ENCODE assay signal across 25 cellular contexts in the genomic region with DNA sequence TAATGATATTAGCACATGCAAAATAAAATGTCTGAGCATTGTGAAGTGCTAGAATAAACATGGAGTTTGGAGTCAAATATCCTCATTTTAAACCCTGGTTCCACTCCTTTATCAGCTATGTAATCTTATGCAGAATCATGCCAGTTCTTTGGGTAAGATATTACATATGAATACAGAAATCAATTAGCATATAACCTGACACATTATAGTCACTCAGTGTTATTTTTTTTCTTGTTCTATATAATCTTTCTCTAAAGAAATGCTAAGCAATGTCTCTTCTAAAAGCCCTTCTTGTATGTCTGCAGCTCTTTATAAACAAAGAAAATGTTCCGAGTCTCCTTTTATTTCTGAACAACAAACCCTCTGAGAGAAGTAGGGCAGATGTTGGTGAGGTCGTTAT. TPM values are rescaled to one million over a fixed set of nuclear protein-coding genes. Genes with fewer than 3 reads are reported as not detected.
DNase-seq lines count a peak whose midpoint lies in the region; ATAC-seq, FAIRE-seq and TF ChIP-seq lines count a peak whose summit lies in the region.
"Had no signal": no experiment of that assay in that cellular context is flagged by ENCODE, and none has a peak within 500 bp of the region (broad histone marks: within the 10 kb centered on the region; RNA-seq: fewer than 3 reads in every experiment).

No MANE protein-coding gene starts in this region.

- ATAC-seq in HG03442 (IDR thresholded peaks at IDR 0.05; ENCODE audit: unreplicated experiment), result no peak

- H3K4me2 ChIP-seq in neural cell (ENCODE audit: low read length), result no peak overlapping the region
- H3K4me2 ChIP-seq: BLaER1 had no signal

- peak; percentile 9 for DNase-seq in NCI-H526 treated with DMSO at 0.1 percent for 48 hours (lab: John Stamatoyannopoulos, UW)
- no peak for DNase-seq in NCI-H526 (lab: John Stamatoyannopoulos, UW)
- DNase-seq in GM19239 (ENCODE audit: insufficient read length, low spot score), result no peak
- no peak for DNase-seq in kidney glomerular epithelial cell (lab: John Stamatoyannopoulos, UW)
- DNase-seq: 8988T; ACHN; BE2C; C1 segment of cervical spinal cord; CD4-positive, alpha-beta memory T cell; CD4-positive, CD25-positive, alpha-beta regulatory T cell; CD8-positive, alpha-beta memory T cell; COR-L47; DMS 273 treated with DMSO at 0.1 percent for 48 hours; DMS153; DMS53; DMS79; DND-41; EL; GDM1 had no signal

- FAIRE-seq in GM19239 (lab: Jason Lieb, UNC), result peak; percentile 31
- FAIRE-seq: A204.1 had no signal

- no peaks in the 10 kb centered on the region for H3K36me3 ChIP-seq in neural cell (ENCODE audit: insufficient read depth, low read length)
- H3K36me3 ChIP-seq: BE2C, BLaER1 had no signal

- peak overlapping the region; percentile 49 for H3K27ac ChIP-seq in neural cell (ENCODE audit: low read length)
- H3K27ac ChIP-seq: BLaER1 had no signal

- no peak overlapping the region for H2AFZ ChIP-seq in neural cell (ENCODE audit: low read depth, low read length)

- H4K20me1 ChIP-seq in neural cell (ENCODE audit: insufficient read depth), result no peaks in the 10 kb centered on the region
- H4K20me1 ChIP-seq: BLaER1 had no signal

- peak overlapping the region; percentile 4 for H3K4me3 ChIP-seq in neural cell (ENCODE audit: low read length)
- H3K4me3 ChIP-seq: BLaER1 had no signal

- H3K9ac ChIP-seq in neural cell (ENCODE audit: low read length), result no peak overlapping the region
- H3K9ac ChIP-seq: BLaER1 had no signal

- H3K27me3 ChIP-seq in neural cell (ENCODE audit: insufficient read depth, low read depth, low read length), result no peaks in the 10 kb centered on the region
- H3K27me3 ChIP-seq: BE2C, BLaER1 had no signal

- TF ChIP-seq CTCF in neural cell (IDR thresholded peaks at IDR 0.05; ENCODE audit: poor library complexity, severe bottlenecking), result no peak

- TF ChIP-seq EP300 in neural cell (conservative IDR thresholded peaks at IDR 0.05; ENCODE audit: poor library complexity, severe bottlenecking), result no peak

- H3K79me2 ChIP-seq in neural cell (replicated peaks; ENCODE audit: insufficient read depth, low read length), result no peaks in the 10 kb centered on the region

- H3K9me3 ChIP-seq in neural cell (ENCODE audit: low read length), result no peaks in the 10 kb centered on the region
- H3K9me3 ChIP-seq: BE2C had no signal

- H3F3A ChIP-seq in neural cell (ENCODE audit: insufficient read depth, low read length, poor library complexity, severe bottlenecking), result no peaks in the 10 kb centered on the region

- no peaks in the 10 kb centered on the region for H3K9me2 ChIP-seq in neural cell (ENCODE audit: insufficient read depth, low read length)

- TF ChIP-seq RAD21 in neural cell (conservative IDR thresholded peaks at IDR 0.05), result no peak

TF ChIP-seq in neural cell, 6 proteins besides CTCF, POLR2A, EP300 and RAD21:
- TF ChIP-seq TAF1 (IDR thresholded peaks at IDR 0.05; ENCODE audit: low read depth) (no peak), MXI1 (conservative IDR thresholded peaks at IDR 0.05; ENCODE audit: poor library complexity, severe bottlenecking) (no peak), EZH2 (IDR thresholded peaks at IDR 0.05; ENCODE audit: borderline replicate concordance, insufficient read depth, low read length, poor library complexity, severe bottlenecking) (no peak), POLR2AphosphoS5 (IDR thresholded peaks at IDR 0.05) (no peak), SMC3 (conservative IDR thresholded peaks at IDR 0.05; ENCODE audit: poor library complexity) (no peak)
- TF ChIP-seq, protein P1, sequence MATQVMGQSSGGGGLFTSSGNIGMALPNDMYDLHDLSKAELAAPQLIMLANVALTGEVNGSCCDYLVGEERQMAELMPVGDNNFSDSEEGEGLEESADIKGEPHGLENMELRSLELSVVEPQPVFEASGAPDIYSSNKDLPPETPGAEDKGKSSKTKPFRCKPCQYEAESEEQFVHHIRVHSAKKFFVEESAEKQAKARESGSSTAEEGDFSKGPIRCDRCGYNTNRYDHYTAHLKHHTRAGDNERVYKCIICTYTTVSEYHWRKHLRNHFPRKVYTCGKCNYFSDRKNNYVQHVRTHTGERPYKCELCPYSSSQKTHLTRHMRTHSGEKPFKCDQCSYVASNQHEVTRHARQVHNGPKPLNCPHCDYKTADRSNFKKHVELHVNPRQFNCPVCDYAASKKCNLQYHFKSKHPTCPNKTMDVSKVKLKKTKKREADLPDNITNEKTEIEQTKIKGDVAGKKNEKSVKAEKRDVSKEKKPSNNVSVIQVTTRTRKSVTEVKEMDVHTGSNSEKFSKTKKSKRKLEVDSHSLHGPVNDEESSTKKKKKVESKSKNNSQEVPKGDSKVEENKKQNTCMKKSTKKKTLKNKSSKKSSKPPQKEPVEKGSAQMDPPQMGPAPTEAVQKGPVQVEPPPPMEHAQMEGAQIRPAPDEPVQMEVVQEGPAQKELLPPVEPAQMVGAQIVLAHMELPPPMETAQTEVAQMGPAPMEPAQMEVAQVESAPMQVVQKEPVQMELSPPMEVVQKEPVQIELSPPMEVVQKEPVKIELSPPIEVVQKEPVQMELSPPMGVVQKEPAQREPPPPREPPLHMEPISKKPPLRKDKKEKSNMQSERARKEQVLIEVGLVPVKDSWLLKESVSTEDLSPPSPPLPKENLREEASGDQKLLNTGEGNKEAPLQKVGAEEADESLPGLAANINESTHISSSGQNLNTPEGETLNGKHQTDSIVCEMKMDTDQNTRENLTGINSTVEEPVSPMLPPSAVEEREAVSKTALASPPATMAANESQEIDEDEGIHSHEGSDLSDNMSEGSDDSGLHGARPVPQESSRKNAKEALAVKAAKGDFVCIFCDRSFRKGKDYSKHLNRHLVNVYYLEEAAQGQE (IDR thresholded peaks at IDR 0.05; ENCODE audit: borderline replicate concordance), result no peak

RNA-seq across cellular contexts. Expression of a gene that starts 5.6 kb away (rescaled TPM):
- not detected in 2 replicates for polyA plus RNA-seq in neural cell
- polyA minus RNA-seq in neural cell, result not detected in 2 replicates
- polyA plus RNA-seq: AG04450; CD14-positive monocyte; CD8-positive, alpha-beta memory T cell had no signal
